Comparison of ENCODE assay signal across 1 cellular context in genomic region chr6:135182993-135183531, GRCh38.
TF ChIP-seq lines count a peak whose summit lies in the region.

No MANE protein-coding gene starts in this region.

TF ChIP-seq in K562, 482 proteins besides CTCF, POLR2A, EP300 and RAD21 (continued from another document):
- TF ChIP-seq AFF1 (IDR thresholded peaks at IDR 0.05; ENCODE audit: low read depth in 1 of 2, partially characterized antibody in 2 of 2), result no peak
- TF ChIP-seq STAT6 (CRISPR knock-in tag; IDR thresholded peaks at IDR 0.05), result no peak
- no peak for TF ChIP-seq HNRNPUL1 (IDR thresholded peaks at IDR 0.05; ENCODE audit: low read length)
- no peak for TF ChIP-seq HNRNPL (IDR thresholded peaks at IDR 0.05; ENCODE audit: low read depth, low read length)
- TF ChIP-seq GATA2 (CRISPR knock-in tag; IDR thresholded peaks at IDR 0.05), result 0 out of 2 replicates have a peak, but pooled peaks have one; percentile 21
- TF ChIP-seq ARID3A (IDR thresholded peaks at IDR 0.05; ENCODE audit: borderline replicate concordance, low read depth, low read length), result no peak
- TF ChIP-seq PHTF2 (CRISPR knock-in tag; IDR thresholded peaks at IDR 0.05), result no peak
